In the genomic region with DNA sequence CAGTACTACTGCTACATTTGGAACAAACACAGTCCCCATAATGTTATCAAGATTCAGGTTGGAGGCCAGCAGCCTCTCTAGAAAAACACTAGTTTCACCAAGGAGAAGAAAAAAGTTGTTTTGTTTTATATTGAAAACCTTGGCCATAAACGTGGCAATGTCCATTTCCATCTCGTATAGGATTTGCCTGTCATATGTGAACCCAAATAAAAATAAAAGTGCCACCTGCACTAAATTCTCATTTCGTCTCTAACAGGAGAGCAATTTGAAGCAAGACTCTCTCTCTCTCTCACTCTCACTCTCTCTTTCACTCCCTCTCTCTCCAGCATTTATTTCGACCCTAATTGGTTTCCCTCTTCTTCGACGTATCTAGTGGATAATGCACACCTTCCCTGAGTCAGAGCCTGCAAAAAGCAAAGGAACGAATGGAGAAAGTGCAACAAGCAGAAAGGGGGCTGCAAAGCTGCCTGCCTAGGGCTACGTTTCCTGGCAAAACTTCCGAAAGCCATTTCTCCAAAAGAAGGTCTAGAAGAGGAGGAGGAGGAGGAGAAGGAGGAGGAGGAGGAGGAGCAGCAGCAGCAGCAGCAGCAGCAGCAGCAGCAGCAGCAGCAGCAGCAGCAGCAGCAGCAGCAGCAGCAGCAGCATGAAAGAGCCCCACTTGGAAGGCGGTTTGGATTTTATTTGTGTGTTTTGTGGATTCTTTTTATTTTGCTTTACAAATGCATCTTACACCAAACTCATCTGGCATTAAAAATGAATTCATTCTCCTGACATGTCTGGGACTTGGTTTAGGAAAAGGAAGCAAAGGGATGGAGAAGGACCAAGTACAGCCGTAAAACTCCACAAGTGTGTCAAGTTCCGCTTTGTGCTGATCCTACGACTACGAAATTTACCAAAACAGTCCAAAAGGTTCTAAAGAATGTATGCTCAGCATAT, we compare ENCODE assay signal across 8 cellular contexts.
DNase-seq lines count a peak whose midpoint lies in the region; ATAC-seq and TF ChIP-seq lines count a peak whose summit lies in the region.

No MANE protein-coding gene starts in this region.

- peak overlapping the region; percentile 64; the same call in 1 of the 2 replicates for H3K4me2 ChIP-seq in KMS-11

- H3K36me3 ChIP-seq in KMS-11 (ENCODE audit: insufficient read depth) (no peaks in the 10 kb centered on the region), muscle layer of duodenum (ENCODE audit: control insufficient read depth in 1 of 2, insufficient read depth in 2 of 2, low read length in 2 of 2) (no peaks in the 10 kb centered on the region)

- H4K20me1 ChIP-seq in KMS-11 (ENCODE audit: insufficient read depth) = no peaks in the 10 kb centered on the region

- H3K9me3 ChIP-seq in muscle layer of duodenum (ENCODE audit: control insufficient read depth in 1 of 2, low read length in 2 of 2) = no peaks in the 10 kb centered on the region

- peak overlapping the region; percentile 67 for H3K4me3 ChIP-seq in AG10803 (ENCODE audit: low read length)
- no peak overlapping the region for H3K4me3 ChIP-seq in KMS-11 (IDR thresholded peaks at IDR 0.05; ENCODE audit: insufficient read depth, low read depth, low read length)
- peak overlapping the region; percentile 55 to 67 for H3K4me3 ChIP-seq in muscle layer of duodenum (ENCODE audit: low read depth in 1 of 2, low read length in 2 of 2)

- no peak overlapping the region for H3K9ac ChIP-seq in KMS-11

- ATAC-seq in GM21390 (IDR thresholded peaks at IDR 0.05; ENCODE audit: unreplicated experiment) = no peak
- no peak for ATAC-seq in GM18858 (IDR thresholded peaks at IDR 0.05; ENCODE audit: unreplicated experiment)

- no peak overlapping the region for H3K27ac ChIP-seq in KMS-11
- H3K27ac ChIP-seq in caudate nucleus (ENCODE audit: low read depth, low read length) = peak overlapping the region; percentile 42
- H3K27ac ChIP-seq in muscle layer of duodenum (ENCODE audit: low read length) = peak overlapping the region; percentile 56

- no peaks in the 10 kb centered on the region for H3K27me3 ChIP-seq in KMS-11 (ENCODE audit: insufficient read depth, low read depth)
- H3K27me3 ChIP-seq in muscle layer of duodenum (ENCODE audit: low read depth, low read length) = no peaks in the 10 kb centered on the region

- no peak overlapping the region for H2AFZ ChIP-seq in KMS-11 (ENCODE audit: low read depth)

- H3K4me1 ChIP-seq in KMS-11 (ENCODE audit: low read depth, poor library complexity, severe bottlenecking) = peaks cover 34% of the 10 kb centered on the region
- peaks cover 4 to 25% of the 10 kb centered on the region in 2 donors for H3K4me1 ChIP-seq in muscle layer of duodenum (ENCODE audit: control insufficient read depth in 1 of 2, insufficient read depth in 2 of 2, low read length in 2 of 2)

- H3K79me2 ChIP-seq in KMS-11 (ENCODE audit: insufficient read depth, low read depth) = peaks cover 32% of the 10 kb centered on the region; the same call in 1 of the 2 replicates

- DNase-seq in AG10803 (ENCODE audit: low read depth) = no peak
- DNase-seq in caudate nucleus (lab: John Stamatoyannopoulos, UW) = peak in 42 of 61 donors; percentile 1 to 51 (median 14)
- no peak for DNase-seq in NCI-H2171 (lab: John Stamatoyannopoulos, UW)
- no peak for DNase-seq in epidermal melanocyte (ENCODE audit: insufficient read length, low spot score)

- TF ChIP-seq CTCF in AG10803 (conservative IDR thresholded peaks at IDR 0.05; ENCODE audit: low read length) (no peak), KMS-11 (conservative IDR thresholded peaks at IDR 0.05; ENCODE audit: low read depth, low read length) (no peak)

Comparison
In these comparisons a context has a peak if more than half of its experiments do, and no peak if none do; other contexts are left out.
1. DNase-seq: peak in caudate nucleus (42 of 61); none in AG10803 (single experiment), NCI-H2171 (single experiment) and epidermal melanocyte (single experiment).